21 cellular contexts compared by ENCODE assay signal in genomic region chr11:110883266-110883665, GRCh38.
DNase-seq lines count a peak whose midpoint lies in the region; FAIRE-seq lines count a peak whose summit lies in the region.
"Had no signal": no experiment of that assay in that cellular context is flagged by ENCODE, and none has a peak within 500 bp of the region (broad histone marks: within the 10 kb centered on the region; RNA-seq: fewer than 3 reads in every experiment).

No MANE protein-coding gene starts in this region.

- no peaks in the 10 kb centered on the region for H3K36me3 ChIP-seq in H7 (replicated peaks; ENCODE audit: control insufficient read depth, insufficient read depth, low read length)
- H3K36me3 ChIP-seq: ascending aorta had no signal

- H3K27me3 ChIP-seq in H7 (ENCODE audit: control insufficient read depth, insufficient read depth, low read length): no peaks in the 10 kb centered on the region
- H3K27me3 ChIP-seq: ascending aorta had no signal

- no peak overlapping the region for H3K4me3 ChIP-seq in H7 (ENCODE audit: insufficient read depth, low read depth, low read length)
- H3K4me3 ChIP-seq: ascending aorta had no signal

- peak; percentile 3 for DNase-seq in NCI-H748 (lab: John Stamatoyannopoulos, UW; ENCODE audit: unreplicated experiment)
- DNase-seq in NCI-H748 treated with DMSO at 0.1 percent for 48 hours (lab: John Stamatoyannopoulos, UW): no peak
- DNase-seq in epidermal melanocyte (ENCODE audit: insufficient read length, low spot score): peak; percentile 35
- DNase-seq in hippocampal formation (lab: John Stamatoyannopoulos, UW): peak; percentile 3 to 25
- peak; percentile 55 for DNase-seq in stromal cell of bone marrow (ENCODE audit: low read depth)
- DNase-seq in H7: no peak
- DNase-seq in cerebellar nuclear complex (lab: John Stamatoyannopoulos, UW): no peak
- DNase-seq in urothelium cell line (ENCODE audit: low spot score): no peak
- DNase-seq: activated CD8-positive, alpha-beta T cell treated with anti-CD3 and anti-CD28 coated beads, Interleukin-2, amount 10 ng/mL, durations not matched to agents 7 days and 5 days; AML-193; CD8-positive, alpha-beta T cell; central memory CD4-positive, alpha-beta T cell; DMS153; foreskin keratinocyte; left colon; NCI-H1092 treated with DMSO at 0.1 percent for 48 hours; NCI-H187; NCI-H226; NCI-H82; stimulated activated naive CD4-positive, alpha-beta T cell treated with Interleukin-2 at 50 U/mL for 16 hours had no signal

- FAIRE-seq in urothelium cell line (lab: Jason Lieb, UNC): no peak

Comparison
In these comparisons a context has a peak if more than half of its experiments do, and no peak if none do; other contexts are left out.
1. DNase-seq: peak in NCI-H748 (single experiment), epidermal melanocyte (single experiment), hippocampal formation (2 of 2) and stromal cell of bone marrow (single experiment); none in NCI-H748 treated with DMSO at 0.1 percent for 48 hours (single experiment), H7 (single experiment), cerebellar nuclear complex (0 of 2) and urothelium cell line (single experiment).